Comparison of ENCODE assay signal across 10 cellular contexts in genomic region chr15:67091966-67092677, GRCh38. TPM values are rescaled to one million over a fixed set of nuclear protein-coding genes. Genes with fewer than 3 reads are reported as not detected.
A peak's percentile ranks its signal among the peaks of the same experiment; 100 is the strongest.
DNase-seq lines count a peak whose midpoint lies in the region; ATAC-seq and TF ChIP-seq lines count a peak whose summit lies in the region.
"Had no signal": no experiment of that assay in that cellular context is flagged by ENCODE, and none has a peak within 500 bp of the region (broad histone marks: within the 10 kb centered on the region; RNA-seq: fewer than 3 reads in every experiment).

No MANE protein-coding gene starts in this region.

- H3K9ac ChIP-seq in MM.1S (ENCODE audit: low read length) (no peak overlapping the region), mammary epithelial cell (ENCODE audit: insufficient read depth, low read length) (peak overlapping the region; percentile 77)

- no peak for TF ChIP-seq CTCF in MM.1S (IDR thresholded peaks at IDR 0.05; ENCODE audit: low read length)
- TF ChIP-seq CTCF in mammary epithelial cell (conservative IDR thresholded peaks at IDR 0.05 in 1 of 2, IDR thresholded peaks at IDR 0.05 in 1 of 2; ENCODE audit: extremely low read depth in 1 of 2, insufficient read depth in 1 of 2, low read depth in 1 of 2, low read length in 2 of 2), result no peak
- TF ChIP-seq CTCF in GM13977 (IDR thresholded peaks at IDR 0.05; ENCODE audit: extremely low read depth, insufficient read depth, missing control alignments), result no peak

- H3K4me1 ChIP-seq in CD4-positive, alpha-beta memory T cell (ENCODE audit: insufficient read depth, low read length), result peaks cover 100% of the 10 kb centered on the region
- H3K4me1 ChIP-seq in MM.1S (ENCODE audit: low read length) (peaks cover 40% of the 10 kb centered on the region), mammary epithelial cell (ENCODE audit: insufficient read depth, low read length) (peaks cover 46% of the 10 kb centered on the region)

- H3K9me3 Mint-ChIP-seq in CD4-positive, alpha-beta memory T cell, result peaks cover 0 to 1% (median 0%) of the 10 kb centered on the region in 8 donors
- H3K9me3 Mint-ChIP-seq in natural killer cell treated with Interleukin-12 subunit alpha and Interleukin-12 subunit beta and Interleukin-15 and Interleukin-18, amount 100 ng/mL, for 72 hours, result no peaks in the 10 kb centered on the region

- H3K79me2 ChIP-seq in MM.1S (ENCODE audit: low read length) (peaks cover 80% of the 10 kb centered on the region), mammary epithelial cell (ENCODE audit: insufficient read depth, low read length) (peaks cover 92% of the 10 kb centered on the region)

- H2AFZ ChIP-seq in MM.1S (ENCODE audit: low read length) (no peak overlapping the region), mammary epithelial cell (ENCODE audit: low read depth, low read length) (no peak overlapping the region)

- ATAC-seq in natural killer cell treated with Interleukin-12 subunit alpha and Interleukin-12 subunit beta and Interleukin-15 and Interleukin-18, amount 100 ng/mL, for 72 hours, result no peak

- peak overlapping the region in 6 of 7 donors; percentile 93 to 99 (median 96) for H3K27ac Mint-ChIP-seq in CD4-positive, alpha-beta memory T cell
- H3K27ac Mint-ChIP-seq in natural killer cell treated with Interleukin-12 subunit alpha and Interleukin-12 subunit beta and Interleukin-15 and Interleukin-18, amount 100 ng/mL, for 72 hours, result peak overlapping the region; percentile 84 to 92

- peak overlapping the region in 1 of 2 donors; percentile 21 for H3K4me3 ChIP-seq in CD4-positive, alpha-beta memory T cell (ENCODE audit: low read length in 2 of 2)
- H3K4me3 ChIP-seq in MM.1S (ENCODE audit: low read length), result no peak overlapping the region
- no peak overlapping the region for H3K4me3 ChIP-seq in mammary epithelial cell (replicated peaks in 1 of 3; ENCODE audit: insufficient read depth in 1 of 3, low read depth in 2 of 3, low read length in 3 of 3)

- peak overlapping the region; percentile 41 to 90 (median 82) for H3K4me3 Mint-ChIP-seq in CD4-positive, alpha-beta memory T cell
- H3K4me3 Mint-ChIP-seq in natural killer cell treated with Interleukin-12 subunit alpha and Interleukin-12 subunit beta and Interleukin-15 and Interleukin-18, amount 100 ng/mL, for 72 hours, result peak overlapping the region; percentile 87

- peaks cover 14% of the 10 kb centered on the region for H3K36me3 ChIP-seq in CD4-positive, alpha-beta memory T cell (ENCODE audit: insufficient read depth, low read length)
- no peaks in the 10 kb centered on the region for H3K36me3 ChIP-seq in MM.1S (replicated peaks; ENCODE audit: insufficient read depth, low read length)
- H3K36me3 ChIP-seq in mammary epithelial cell (ENCODE audit: insufficient read depth, low read length), result peaks cover 17% of the 10 kb centered on the region

- dilution Hi-C loops in mammary epithelial cell (cut with HindIII; ENCODE audit: low sequenced_read_pairs), result no loop called here

- H3F3A ChIP-seq in MM.1S (ENCODE audit: insufficient read depth, low read length), result peaks cover 14% of the 10 kb centered on the region

- H4K20me1 ChIP-seq in MM.1S (ENCODE audit: insufficient read depth, low read length) (no peaks in the 10 kb centered on the region), mammary epithelial cell (ENCODE audit: insufficient read depth, low read length) (no peaks in the 10 kb centered on the region)

- H3K27me3 Mint-ChIP-seq in CD4-positive, alpha-beta memory T cell, result no peaks in the 10 kb centered on the region
- no peaks in the 10 kb centered on the region for H3K27me3 Mint-ChIP-seq in natural killer cell treated with Interleukin-12 subunit alpha and Interleukin-12 subunit beta and Interleukin-15 and Interleukin-18, amount 100 ng/mL, for 72 hours

- intact Hi-C loops in CD4-positive, alpha-beta memory T cell (cut with micrococcal nuclease), result loop anchor here (1.0 kb wide), 2 partner anchors 10 kb away; no protein-coding TSS in a partner anchor
- intact Hi-C loops in mammary epithelial cell (cut with micrococcal nuclease), result loop anchor here (5.0 kb wide), 1 partner anchor 85 kb away; no protein-coding TSS in a partner anchor

- peaks cover 23 to 46% of the 10 kb centered on the region in 2 donors for H3K36me3 Mint-ChIP-seq in CD4-positive, alpha-beta memory T cell
- no peaks in the 10 kb centered on the region for H3K36me3 Mint-ChIP-seq in natural killer cell treated with Interleukin-12 subunit alpha and Interleukin-12 subunit beta and Interleukin-15 and Interleukin-18, amount 100 ng/mL, for 72 hours

- 82% methylated on average over 7 of the region's 7 CpGs for WGBS in mammary epithelial cell (ENCODE audit: low coverage, missing lambda C conversion rate)

- CTCF ChIA-PET in CD4-positive, alpha-beta memory T cell (lab: Charles Lee; ENCODE audit: partially characterized antibody), result interaction anchor here (2.0 to 2.1 kb wide), 3 partner anchors 9 to 42 kb away, joined by 5 to 7 read pairs (median 7); no protein-coding TSS in a partner anchor
- CTCF ChIA-PET in mammary epithelial cell (lab: Charles Lee; ENCODE audit: low non-redundant PET), result no interaction called here

- no peaks in the 10 kb centered on the region for H3K9me3 ChIP-seq in CD4-positive, alpha-beta memory T cell (ENCODE audit: control insufficient read depth in 1 of 2, low read length in 2 of 2)
- H3K9me3 ChIP-seq in MM.1S (replicated peaks; ENCODE audit: insufficient read depth, low read length), result no peaks in the 10 kb centered on the region
- no peaks in the 10 kb centered on the region for H3K9me3 ChIP-seq in mammary epithelial cell (replicated peaks; ENCODE audit: insufficient read depth, low read length)

- BruUV-seq in mammary epithelial cell (replicated peaks; lab: Mats Ljungman, UMichigan), result no TSS peak

- H3K27me3 ChIP-seq in CD4-positive, alpha-beta memory T cell (ENCODE audit: insufficient read depth, low read length), result no peaks in the 10 kb centered on the region
- H3K27me3 ChIP-seq in MM.1S (replicated peaks; ENCODE audit: insufficient read depth, low read length) (no peaks in the 10 kb centered on the region; the same call in 1 of the 2 replicates), mammary epithelial cell (ENCODE audit: insufficient read depth, low read length) (no peaks in the 10 kb centered on the region)

- H3K4me2 ChIP-seq in MM.1S (ENCODE audit: low read depth, low read length) (peak overlapping the region; percentile 55; the same call in 1 of the 2 replicates), mammary epithelial cell (ENCODE audit: insufficient read depth, low read depth, low read length) (peak overlapping the region; percentile 56)

- peak overlapping the region; percentile 67 for H3K27ac ChIP-seq in CD4-positive, alpha-beta memory T cell (ENCODE audit: low read depth, low read length)
- peak overlapping the region; percentile 25; the same call in 1 of the 2 replicates for H3K27ac ChIP-seq in MM.1S (ENCODE audit: low read length)
- H3K27ac ChIP-seq in mammary epithelial cell (ENCODE audit: insufficient read depth, low read depth, low read length), result peak overlapping the region; percentile 94

- peaks cover 67 to 100% (median 88%) of the 10 kb centered on the region in 4 donors for H3K4me1 Mint-ChIP-seq in CD4-positive, alpha-beta memory T cell
- peaks cover 68 to 84% of the 10 kb centered on the region in 2 donors for H3K4me1 Mint-ChIP-seq in natural killer cell treated with Interleukin-12 subunit alpha and Interleukin-12 subunit beta and Interleukin-15 and Interleukin-18, amount 100 ng/mL, for 72 hours (ENCODE audit: low read depth in 2 of 2)

- H3K9me2 ChIP-seq in MM.1S (replicated peaks; ENCODE audit: insufficient read depth, low read length), result no peaks in the 10 kb centered on the region

- in situ Hi-C loops in mammary epithelial cell (cut with MboI; ENCODE audit: low sequenced_read_pairs in 2 of 2) (no loop called here), GM13977 (cut with MboI; ENCODE audit: low pct_unique_long_range_greater_than_20kb, low sequenced_read_pairs, unreplicated experiment) (loop anchor here (10.0 kb wide), 1 partner anchor 83 kb away; no protein-coding TSS in a partner anchor)

- DNase-seq in CD4-positive, alpha-beta memory T cell, result no peak
- DNase-seq in MM.1S (no peak), mammary epithelial cell (no peak), DMS114 treated with DMSO at 0.1 percent for 48 hours (lab: John Stamatoyannopoulos, UW; ENCODE audit: unreplicated experiment) (no peak), GM13977 (ENCODE audit: low spot score) (no peak), SHP77 (lab: John Stamatoyannopoulos, UW) (no peak), dermis blood vessel endothelial cell (no peak)
- no peak for DNase-seq in natural killer cell treated with Interleukin-12 subunit alpha and Interleukin-12 subunit beta and Interleukin-15 and Interleukin-18, amount 100 ng/mL, for 72 hours (ENCODE audit: low spot score)
- DNase-seq: activated gamma-delta T cell, DND-41 had no signal

- POLR2A ChIA-PET in CD4-positive, alpha-beta memory T cell (lab: Charles Lee; ENCODE audit: partially characterized antibody), result interaction anchor here (1.2 to 16.2 kb wide), 6 partner anchors 11 to 162 kb away, joined by 3 to 382 read pairs (median 35); partner anchors contain the start of genes AAGAB, IQCH and SMAD3

RNA-seq across cellular contexts. Expression of gene SMAD3, which starts 26.7 kb away (rescaled TPM):
- total RNA-seq in CD4-positive, alpha-beta memory T cell, result 100 to 1,000 TPM; 189 to 197 TPM
- polyA plus RNA-seq in CD4-positive, alpha-beta memory T cell, result 10 to 100 TPM; 14.6 to 31.9 TPM
- 10 to 100 TPM in 1 of 2 donors, 1 to 10 TPM in 1; 8.7 to 41.0 TPM for total RNA-seq in mammary epithelial cell
- polyA plus RNA-seq in mammary epithelial cell, result 29.2 TPM
- polyA minus RNA-seq in mammary epithelial cell, result 60.6 TPM
- total RNA-seq in natural killer cell treated with Interleukin-12 subunit alpha and Interleukin-12 subunit beta and Interleukin-15 and Interleukin-18, amount 100 ng/mL, for 72 hours, result 10 to 100 TPM; 13.5 to 47.4 TPM
- 16.5 and 29.9 TPM in 2 replicates for total RNA-seq in dermis blood vessel endothelial cell

Comparison
In these comparisons a context has a peak if more than half of its experiments do, and no peak if none do; other contexts are left out.
1. H3K27ac ChIP-seq: peak in every context shown above with its lines; median percentile 94 in mammary epithelial cell; 67 in CD4-positive, alpha-beta memory T cell; 25 in MM.1S.